1 cellular context compared by ENCODE assay signal in the genomic region with DNA sequence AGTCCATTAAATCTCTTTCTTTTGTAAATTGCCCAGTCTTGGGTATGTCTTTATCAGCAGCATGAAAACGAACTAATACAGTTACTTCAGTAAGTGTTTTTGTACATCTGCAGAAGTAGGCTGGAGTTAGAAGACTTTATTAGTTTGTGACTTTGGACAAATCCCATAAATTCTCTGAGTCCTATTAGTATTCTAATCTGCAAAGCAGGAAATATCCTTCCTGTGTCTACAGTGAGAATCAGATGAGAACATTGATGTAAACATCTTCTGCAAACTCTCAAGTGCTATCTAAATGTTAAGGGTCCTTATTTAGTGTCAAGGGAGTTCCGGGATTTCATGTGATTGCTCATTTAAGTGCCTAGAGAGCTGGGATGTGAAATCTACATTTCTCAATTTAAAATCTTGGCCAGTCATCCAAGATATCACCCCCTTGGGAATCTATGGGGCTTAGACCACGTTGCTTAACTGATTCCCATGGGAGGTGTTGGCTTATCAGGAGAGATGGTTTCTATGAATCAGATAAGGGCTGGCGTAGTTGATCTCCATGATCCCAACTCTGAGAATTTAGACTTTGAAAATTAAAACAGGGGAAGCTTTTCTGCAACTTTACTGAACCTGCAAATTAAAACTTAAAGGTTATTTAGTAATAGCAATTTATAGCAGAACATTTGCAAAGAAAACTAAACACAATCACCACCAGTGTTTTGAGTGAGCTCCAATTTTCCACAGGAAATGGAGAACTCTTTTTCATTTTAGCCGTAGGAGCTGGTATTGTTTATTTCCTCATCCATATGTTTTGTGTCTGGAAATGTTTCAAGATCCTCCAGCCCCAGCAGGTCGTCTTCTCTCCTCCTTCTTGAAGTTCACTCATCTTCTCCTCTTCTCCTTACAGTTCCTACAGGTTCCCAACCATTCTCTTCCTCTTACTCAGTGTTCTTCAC.
TF ChIP-seq lines count a peak whose summit lies in the region.

No MANE protein-coding gene starts in this region.

TF ChIP-seq in endothelial cell of umbilical vein, 7 proteins besides CTCF, POLR2A, EP300 and RAD21:
- no peak for TF ChIP-seq GATA2 (IDR thresholded peaks at IDR 0.05; ENCODE audit: insufficient read depth, insufficient read length, low read depth, low read length)
